Comparison of ENCODE assay signal across 9 cellular contexts in genomic region chr7:86926732-86927131, GRCh38.
DNase-seq lines count a peak whose midpoint lies in the region; ATAC-seq and TF ChIP-seq lines count a peak whose summit lies in the region.
"Had no signal": no experiment of that assay in that cellular context is flagged by ENCODE, and none has a peak within 500 bp of the region (broad histone marks: within the 10 kb centered on the region; RNA-seq: fewer than 3 reads in every experiment).

No MANE protein-coding gene starts in this region.

- H3K9ac ChIP-seq in smooth muscle cell (ENCODE audit: low read depth): no peak overlapping the region

- ATAC-seq in HG02623 (IDR thresholded peaks at IDR 0.05; ENCODE audit: unreplicated experiment): peak; percentile 51
- peak; percentile 46 for ATAC-seq in gastroesophageal sphincter
- no peak for ATAC-seq in HG03045 (IDR thresholded peaks at IDR 0.05; ENCODE audit: unreplicated experiment)

- H3K36me3 ChIP-seq in gastroesophageal sphincter: peaks cover 0 to 4% of the 10 kb centered on the region in 2 donors
- H3K36me3 ChIP-seq in smooth muscle cell (ENCODE audit: low read depth): peaks cover 8% of the 10 kb centered on the region

- H2AFZ ChIP-seq in smooth muscle cell (ENCODE audit: low read depth): no peak overlapping the region

- DNase-seq in AG08396 (ENCODE audit: low spot score) (peak; percentile 46), ELR (ENCODE audit: low read depth) (peak; percentile 53), NCI-H2107 (lab: John Stamatoyannopoulos, UW) (peak; percentile 26), smooth muscle cell (lab: John Stamatoyannopoulos, UW; ENCODE audit: unreplicated experiment) (no peak)

- TF ChIP-seq CTCF in VCaP (conservative IDR thresholded peaks at IDR 0.05): peak; percentile 83
- peak; percentile 37 to 68 (median 45) for TF ChIP-seq CTCF in gastroesophageal sphincter (IDR thresholded peaks at IDR 0.05)
- peak; percentile 60 for TF ChIP-seq CTCF in smooth muscle cell (IDR thresholded peaks at IDR 0.05; ENCODE audit: borderline replicate concordance, insufficient read depth, poor library complexity, severe bottlenecking)

- H3K9me3 ChIP-seq in gastroesophageal sphincter (no peaks in the 10 kb centered on the region), smooth muscle cell (replicated peaks; ENCODE audit: low read depth) (no peaks in the 10 kb centered on the region)

- H3K4me3 ChIP-seq in gastroesophageal sphincter (no peak overlapping the region), smooth muscle cell (no peak overlapping the region)
- H3K4me3 ChIP-seq: SK-N-MC had no signal

- H3K27ac ChIP-seq in VCaP (no peak overlapping the region), gastroesophageal sphincter (no peak overlapping the region), smooth muscle cell (ENCODE audit: low read depth) (no peak overlapping the region)
- H3K27ac ChIP-seq: SK-N-MC had no signal

- no peak for TF ChIP-seq EP300 in gastroesophageal sphincter (IDR thresholded peaks at IDR 0.05)

- TF ChIP-seq POLR2A in gastroesophageal sphincter (IDR thresholded peaks at IDR 0.05): no peak

- peaks cover 3% of the 10 kb centered on the region for H4K20me1 ChIP-seq in smooth muscle cell (ENCODE audit: low read depth)

- H3F3A ChIP-seq in smooth muscle cell (ENCODE audit: low read depth): no peaks in the 10 kb centered on the region

- no peak overlapping the region for H3K4me2 ChIP-seq in smooth muscle cell

- no peaks in the 10 kb centered on the region for H3K79me2 ChIP-seq in smooth muscle cell (ENCODE audit: low read depth)

- 3 to 33% methylated on average over 1 to 2 of the region's 2 CpGs for WGBS in gastroesophageal sphincter (ENCODE audit: low coverage in 1 of 2), 2 donors
- 16% methylated on average over 2 of the region's 2 CpGs for WGBS in smooth muscle cell (ENCODE audit: low lambda C conversion rate)

- H3K27me3 ChIP-seq in gastroesophageal sphincter (no peaks in the 10 kb centered on the region), smooth muscle cell (ENCODE audit: low read depth) (no peaks in the 10 kb centered on the region)

- H3K4me1 ChIP-seq in gastroesophageal sphincter (no peaks in the 10 kb centered on the region), smooth muscle cell (ENCODE audit: low read depth) (no peaks in the 10 kb centered on the region)
